ENCODE assay signal across 17 cellular contexts in the genomic region with DNA sequence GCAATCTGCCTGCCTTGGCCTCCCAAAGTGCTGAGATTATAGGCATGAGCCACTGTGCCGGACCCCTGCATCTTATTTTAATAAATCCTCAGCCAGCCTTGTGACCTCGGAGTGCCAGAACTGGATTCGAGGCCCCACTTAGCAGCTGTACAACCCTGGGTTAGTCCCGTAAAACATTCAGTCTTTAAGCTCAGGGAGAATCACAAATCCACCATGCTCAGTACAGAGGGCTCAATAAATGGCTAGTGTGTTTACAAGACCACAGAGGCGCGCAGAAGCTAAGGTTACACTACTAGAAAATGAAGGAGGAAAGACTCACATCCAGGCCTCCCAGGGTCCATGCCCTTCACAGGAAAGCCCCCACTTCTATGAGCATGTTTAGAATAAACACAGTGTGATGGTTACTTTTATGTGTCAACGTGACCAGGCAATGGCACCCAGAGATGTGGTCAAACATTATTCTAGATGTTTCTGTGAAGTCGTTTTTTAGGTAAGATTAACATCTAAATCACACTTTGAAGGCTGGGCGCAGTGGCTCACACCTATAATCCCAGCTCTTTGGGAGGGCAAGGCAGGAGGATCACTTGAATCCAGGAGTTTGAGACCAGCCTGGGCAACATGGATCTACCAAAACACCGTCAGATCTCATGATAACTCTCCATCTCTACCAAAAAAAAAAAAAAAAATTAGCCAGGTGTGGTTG. TPM values are rescaled to one million over a fixed set of nuclear protein-coding genes. Genes with fewer than 3 reads are reported as not detected.
DNase-seq lines count a peak whose midpoint lies in the region; ATAC-seq, FAIRE-seq and TF ChIP-seq lines count a peak whose summit lies in the region.
"Had no signal": no experiment of that assay in that cellular context is flagged by ENCODE, and none has a peak within 500 bp of the region (broad histone marks: within the 10 kb centered on the region; RNA-seq: fewer than 3 reads in every experiment).

No MANE protein-coding gene starts in this region.

- H4K20me1 ChIP-seq in PC-9 (ENCODE audit: insufficient read depth) = no peaks in the 10 kb centered on the region
- no peaks in the 10 kb centered on the region for H4K20me1 ChIP-seq in endothelial cell of umbilical vein (replicated peaks; ENCODE audit: control insufficient read depth, extremely low read depth, insufficient read depth, low read length)

- no peaks in the 10 kb centered on the region for H3K9me1 ChIP-seq in endothelial cell of umbilical vein (replicated peaks; ENCODE audit: control insufficient read depth, extremely low read depth, insufficient read depth, low read length)

- FAIRE-seq in endothelial cell of umbilical vein (lab: Jason Lieb, UNC) = no peak

- peaks cover 9% of the 10 kb centered on the region for H3K9me3 Mint-ChIP-seq in Caco-2 (ENCODE audit: unreplicated experiment)
- no peaks in the 10 kb centered on the region for H3K9me3 Mint-ChIP-seq in CD8-positive, alpha-beta T cell
- H3K9me3 Mint-ChIP-seq: CD4-positive, alpha-beta T cell had no signal

- TF ChIP-seq POLR2A in endothelial cell of umbilical vein (IDR thresholded peaks at IDR 0.05; ENCODE audit: low read depth, low read length) (no peak), prostate gland (IDR thresholded peaks at IDR 0.05) (no peak)

- H3K4me3 ChIP-seq in Caco-2 (ENCODE audit: low read depth, low read length) (no peak overlapping the region), PC-9 (no peak overlapping the region), endothelial cell of umbilical vein (replicated peaks in 1 of 3; ENCODE audit: insufficient read depth in 1 of 3, low read depth in 1 of 3, low read length in 3 of 3) (no peak overlapping the region), prostate gland (no peak overlapping the region), H7 (ENCODE audit: insufficient read depth, low read depth, low read length) (no peak overlapping the region)
- no peak overlapping the region for H3K4me3 ChIP-seq in CD8-positive, alpha-beta T cell (ENCODE audit: low read depth, low read length)
- H3K4me3 ChIP-seq: skin epidermis had no signal

- H3K9me2 ChIP-seq in PC-9 (ENCODE audit: insufficient read depth) = no peaks in the 10 kb centered on the region

- POLR2A ChIA-PET in Caco-2 (lab: Charles Lee) = no interaction called here
- POLR2A ChIA-PET in PC-9 (lab: Charles Lee; ENCODE audit: unreplicated experiment) = no interaction called here
- POLR2A ChIA-PET in endothelial cell of umbilical vein (lab: Charles Lee) = interaction anchor here (0.7 kb wide), 1 partner anchor 10 kb away, joined by 3 read pairs; no protein-coding TSS in a partner anchor
- POLR2A ChIA-PET in CD8-positive, alpha-beta T cell (lab: Charles Lee) = no interaction called here

- H3K9ac ChIP-seq in endothelial cell of umbilical vein (replicated peaks; ENCODE audit: extremely low read depth, insufficient read depth, low read length) = no peak overlapping the region

- WGBS in prostate gland = 81% methylated on average over 10 of the region's 10 CpGs

- H3K4me1 ChIP-seq in Caco-2 = peaks cover 16% of the 10 kb centered on the region
- peaks cover 25% of the 10 kb centered on the region for H3K4me1 ChIP-seq in PC-9 (replicated peaks; ENCODE audit: insufficient read depth)
- H3K4me1 ChIP-seq in endothelial cell of umbilical vein (ENCODE audit: control insufficient read depth, extremely low read depth, insufficient read depth, low read length) = peaks cover 31% of the 10 kb centered on the region
- H3K4me1 ChIP-seq in prostate gland (replicated peaks) = peaks cover 6% of the 10 kb centered on the region
- no peaks in the 10 kb centered on the region for H3K4me1 ChIP-seq in CD8-positive, alpha-beta T cell (ENCODE audit: insufficient read depth, low read length)

- H3K27me3 ChIP-seq in Caco-2 (replicated peaks; ENCODE audit: control insufficient read depth, insufficient read depth, low read length) = no peaks in the 10 kb centered on the region
- H3K27me3 ChIP-seq in PC-9 (ENCODE audit: insufficient read depth, low read depth) = no peaks in the 10 kb centered on the region
- no peaks in the 10 kb centered on the region for H3K27me3 ChIP-seq in endothelial cell of umbilical vein (ENCODE audit: control insufficient read depth in 2 of 2, insufficient read depth in 2 of 2, low read length in 2 of 2)
- no peaks in the 10 kb centered on the region for H3K27me3 ChIP-seq in prostate gland (replicated peaks; ENCODE audit: insufficient read depth)
- H3K27me3 ChIP-seq in CD8-positive, alpha-beta T cell (ENCODE audit: insufficient read depth, low read length) = no peaks in the 10 kb centered on the region
- no peaks in the 10 kb centered on the region for H3K27me3 ChIP-seq in H7 (ENCODE audit: control insufficient read depth, insufficient read depth, low read length)

- H3K9me3 ChIP-seq in Caco-2 = peaks cover 11% of the 10 kb centered on the region; the same call in 1 of the 2 replicates
- H3K9me3 ChIP-seq in PC-9 (ENCODE audit: insufficient read depth, low read depth) = no peaks in the 10 kb centered on the region; the same call in 1 of the 2 replicates
- no peaks in the 10 kb centered on the region for H3K9me3 ChIP-seq in endothelial cell of umbilical vein (replicated peaks; ENCODE audit: control insufficient read depth, insufficient read depth, low read length)
- no peaks in the 10 kb centered on the region for H3K9me3 ChIP-seq in prostate gland
- H3K9me3 ChIP-seq in CD8-positive, alpha-beta T cell (ENCODE audit: low read length) = no peaks in the 10 kb centered on the region

- BruUV-seq in Caco-2 (replicated peaks; lab: Mats Ljungman, UMichigan) (no TSS peak), PC-9 (replicated peaks; lab: Mats Ljungman, UMichigan) (no TSS peak), endothelial cell of umbilical vein (replicated peaks; lab: Mats Ljungman, UMichigan) (no TSS peak)

- DNase-seq in Caco-2 = no peak
- no peak for DNase-seq in PC-9
- no peak for DNase-seq in endothelial cell of umbilical vein (ENCODE audit: low read depth, low spot score)
- no peak for DNase-seq in prostate gland (ENCODE audit: low spot score)
- DNase-seq in CD8-positive, alpha-beta T cell = no peak
- no peak for DNase-seq in C1 segment of cervical spinal cord (lab: John Stamatoyannopoulos, UW)
- no peak for DNase-seq in H7
- no peak for DNase-seq in stimulated activated naive CD8-positive, alpha-beta T cell treated with anti-CD3 and anti-CD28 coated beads, Interleukin-15, Interleukin-2, amounts not matched to agents 100 U/mL and 50 U/mL, for 24 hours
- DNase-seq: activated CD8-positive, alpha-beta T cell treated with anti-CD3 and anti-CD28 coated beads, Interleukin-2, amount 10 ng/mL, durations not matched to agents 7 days and 5 days; CD4-positive, alpha-beta T cell; effector CD8-positive, alpha-beta T cell; GDM1; IMR-90; NCI-H1092; NCI-H2171 treated with DMSO at 0.1 percent for 48 hours; occipital lobe had no signal

- H2AFZ ChIP-seq in PC-9 (no peak overlapping the region), endothelial cell of umbilical vein (ENCODE audit: low read depth, low read length) (no peak overlapping the region)

- H3K27me3 Mint-ChIP-seq in Caco-2 (ENCODE audit: insufficient read depth, unreplicated experiment) = no peaks in the 10 kb centered on the region
- no peaks in the 10 kb centered on the region for H3K27me3 Mint-ChIP-seq in CD8-positive, alpha-beta T cell (ENCODE audit: low read depth)
- H3K27me3 Mint-ChIP-seq: CD4-positive, alpha-beta T cell had no signal

- H3F3A ChIP-seq in PC-9 (ENCODE audit: insufficient read depth, low read depth) = peaks cover 20% of the 10 kb centered on the region

- peaks cover 9% of the 10 kb centered on the region for H3K4me1 Mint-ChIP-seq in Caco-2 (ENCODE audit: low read depth, unreplicated experiment)
- H3K4me1 Mint-ChIP-seq in CD8-positive, alpha-beta T cell (ENCODE audit: low read depth) = peaks cover 13% of the 10 kb centered on the region

- H3K79me2 ChIP-seq in PC-9 (ENCODE audit: low read depth) (peaks cover 24% of the 10 kb centered on the region), endothelial cell of umbilical vein (ENCODE audit: control insufficient read depth, insufficient read depth, low read length) (no peaks in the 10 kb centered on the region)

- TF ChIP-seq CTCF in Caco-2 (IDR thresholded peaks at IDR 0.05; ENCODE audit: insufficient read depth in 1 of 2, low read depth in 1 of 2, low read length in 1 of 2, severe bottlenecking in 1 of 2, unreplicated experiment in 1 of 2) = no peak
- no peak for TF ChIP-seq CTCF in PC-9 (conservative IDR thresholded peaks at IDR 0.05)
- no peak for TF ChIP-seq CTCF in endothelial cell of umbilical vein (IDR thresholded peaks at IDR 0.05; ENCODE audit: extremely low read depth in 1 of 2, insufficient read depth in 1 of 2, low read depth in 1 of 2, low read length in 2 of 2)
- no peak for TF ChIP-seq CTCF in prostate gland (IDR thresholded peaks at IDR 0.05)
- TF ChIP-seq CTCF in CD8-positive, alpha-beta T cell (IDR thresholded peaks at IDR 0.05) = no peak

- intact Hi-C loops in Caco-2 (cut with micrococcal nuclease; ENCODE audit: unreplicated experiment) = no loop called here
- intact Hi-C loops in PC-9 (cut with micrococcal nuclease; ENCODE audit: unreplicated experiment) = loop anchor here (2.0 kb wide), 1 partner anchor 68 kb away; no protein-coding TSS in a partner anchor
- intact Hi-C loops in endothelial cell of umbilical vein (cut with micrococcal nuclease) = loop anchor here (2.0 to 10.0 kb wide), 2 partner anchors 48 to 270 kb away; a partner anchor contains a TSS
- intact Hi-C loops in prostate gland (cut with DNase I) = no loop called here
- intact Hi-C loops in CD8-positive, alpha-beta T cell (cut with DNase I, micrococcal nuclease) = no loop called here

- H3K36me3 ChIP-seq in Caco-2 (ENCODE audit: control insufficient read depth, insufficient read depth, low read length) = no peaks in the 10 kb centered on the region
- H3K36me3 ChIP-seq in PC-9 (ENCODE audit: low read depth) = no peaks in the 10 kb centered on the region
- H3K36me3 ChIP-seq in endothelial cell of umbilical vein (ENCODE audit: control insufficient read depth in 2 of 2, extremely low read depth in 1 of 2, insufficient read depth in 2 of 2, low read length in 2 of 2) = no peaks in the 10 kb centered on the region
- H3K36me3 ChIP-seq in prostate gland = no peaks in the 10 kb centered on the region
- H3K36me3 ChIP-seq in CD8-positive, alpha-beta T cell (ENCODE audit: insufficient read depth, low read length) = no peaks in the 10 kb centered on the region
- no peaks in the 10 kb centered on the region for H3K36me3 ChIP-seq in H7 (replicated peaks; ENCODE audit: control insufficient read depth, insufficient read depth, low read length)

- ATAC-seq in CD8-positive, alpha-beta T cell = no peak
- no peak for ATAC-seq in stimulated activated naive CD8-positive, alpha-beta T cell treated with anti-CD3 and anti-CD28 coated beads, Interleukin-15, Interleukin-2, amounts not matched to agents 100 U/mL and 50 U/mL, for 24 hours

- peak overlapping the region; percentile 62 for H3K4me2 ChIP-seq in PC-9
- H3K4me2 ChIP-seq in endothelial cell of umbilical vein (ENCODE audit: insufficient read depth, low read length) = no peak overlapping the region

- H3K27ac ChIP-seq in PC-9 = peak overlapping the region; percentile 98
- peak overlapping the region; percentile 98 for H3K27ac ChIP-seq in endothelial cell of umbilical vein (ENCODE audit: insufficient read depth, low read depth, low read length)
- H3K27ac ChIP-seq in prostate gland = peak overlapping the region; percentile 51 to 60
- no peak overlapping the region for H3K27ac ChIP-seq in CD8-positive, alpha-beta T cell (ENCODE audit: low read depth, low read length)

- H3K27ac Mint-ChIP-seq in Caco-2 (ENCODE audit: unreplicated experiment) = peak overlapping the region; percentile 74
- no peak overlapping the region for H3K27ac Mint-ChIP-seq in CD8-positive, alpha-beta T cell
- H3K27ac Mint-ChIP-seq: CD4-positive, alpha-beta T cell had no signal

- no peak overlapping the region for H3K4me3 Mint-ChIP-seq in Caco-2 (ENCODE audit: unreplicated experiment)
- H3K4me3 Mint-ChIP-seq in CD8-positive, alpha-beta T cell = no peak overlapping the region
- H3K4me3 Mint-ChIP-seq: activated CD8-positive, alpha-beta T cell treated with anti-CD3 and anti-CD28 coated beads, Interleukin-2, amount 10 ng/mL, durations not matched to agents 7 days and 5 days; CD4-positive, alpha-beta T cell had no signal

- dilution Hi-C loops in endothelial cell of umbilical vein (cut with MboI; ENCODE audit: extremely low pct_ligation_motif_present, low sequenced_read_pairs) = no loop called here

- CTCF ChIA-PET in Caco-2 (lab: Charles Lee) = no interaction called here
- CTCF ChIA-PET in PC-9 (lab: Charles Lee) = interaction anchor here (0.6 kb wide), 1 partner anchor 23 kb away, joined by 3 read pairs; no protein-coding TSS in a partner anchor
- CTCF ChIA-PET in endothelial cell of umbilical vein (lab: Charles Lee) = interaction anchor here (2.2 kb wide), 1 partner anchor 80 kb away, joined by 8 read pairs; no protein-coding TSS in a partner anchor
- CTCF ChIA-PET in CD8-positive, alpha-beta T cell (lab: Charles Lee) = no interaction called here

- H3K36me3 Mint-ChIP-seq in Caco-2 (ENCODE audit: insufficient read depth, unreplicated experiment) = peaks cover 11% of the 10 kb centered on the region
- H3K36me3 Mint-ChIP-seq in CD8-positive, alpha-beta T cell = no peaks in the 10 kb centered on the region

RNA-seq across cellular contexts. Expression of a gene that starts 55.3 kb away (rescaled TPM):
- total RNA-seq in Caco-2 (2022) (5.2 and 6.7 TPM in 2 replicates), PC-9 (2021) (15.8 and 18.3 TPM in 2 replicates), endothelial cell of umbilical vein (8.4 and 9.6 TPM in 2 replicates), prostate gland (10 to 100 TPM; 24.6 to 39.3 TPM)
- 0.67 and 0.72 TPM in 2 replicates for polyA plus RNA-seq in endothelial cell of umbilical vein
- 1.4 and 1.6 TPM in 2 replicates for polyA plus RNA-seq in endothelial cell of umbilical vein (2011; cell fraction: cytosol; rRNA removed)
- polyA plus RNA-seq in endothelial cell of umbilical vein (2011; cell fraction: nucleus; rRNA removed) = 5.6 and 6.1 TPM in 2 replicates
- 4.0 and 5.9 TPM in 2 replicates for polyA plus RNA-seq in endothelial cell of umbilical vein (2012)
- polyA minus RNA-seq in endothelial cell of umbilical vein = 2.8 and 3.2 TPM in 2 replicates
- 1.0 TPM for polyA minus RNA-seq in endothelial cell of umbilical vein (2011; cell fraction: cytosol; rRNA and poly(A)+ RNA removed)
- polyA minus RNA-seq in endothelial cell of umbilical vein (2011; cell fraction: nucleus; rRNA and poly(A)+ RNA removed) = 4.1 and 5.3 TPM in 2 replicates
- total RNA-seq in CD8-positive, alpha-beta T cell = under 1 TPM; 0.50 to 0.95 TPM
- total RNA-seq in H7 (2014; rRNA removed; shearing (Covaris generic)) = 4.5 and 10.5 TPM in 2 replicates

Comparison
In these comparisons a context has a peak if more than half of its experiments do, and no peak if none do; other contexts are left out.
1. CTCF ChIA-PET loops: an anchor here in PC-9 (0.6 kb wide) and endothelial cell of umbilical vein (2.2 kb wide); none called in Caco-2 and CD8-positive, alpha-beta T cell.
2. intact Hi-C loops: an anchor here in PC-9 (2.0 kb wide) and endothelial cell of umbilical vein (2.0 to 10.0 kb wide); none called in Caco-2, prostate gland and CD8-positive, alpha-beta T cell.